In genomic region chr2:237669129-237669627, GRCh38 we compare ENCODE assay signal across 9 cellular contexts. TPM values are rescaled to one million over a fixed set of nuclear protein-coding genes. Genes with fewer than 3 reads are reported as not detected.
DNase-seq lines count a peak whose midpoint lies in the region; ATAC-seq and TF ChIP-seq lines count a peak whose summit lies in the region.
"Had no signal": no experiment of that assay in that cellular context is flagged by ENCODE, and none has a peak within 500 bp of the region (broad histone marks: within the 10 kb centered on the region; RNA-seq: fewer than 3 reads in every experiment).

No MANE protein-coding gene starts in this region.

- H3K27me3 Mint-ChIP-seq in glutamatergic neuron (ENCODE audit: unreplicated experiment), result peaks cover 3% of the 10 kb centered on the region
- H3K27me3 Mint-ChIP-seq in stimulated activated naive B cell treated with anti-CD40 and anti-IgM and Interleukin-4, amounts not matched to agents 10 μg/mL and 1 μg/mL and 100 μg/mL, for 72 hours, result no peaks in the 10 kb centered on the region

- peaks cover 51% of the 10 kb centered on the region for H3K4me1 Mint-ChIP-seq in glutamatergic neuron (ENCODE audit: low read depth, unreplicated experiment)
- peaks cover 59 to 76% of the 10 kb centered on the region in 2 donors for H3K4me1 Mint-ChIP-seq in stimulated activated naive B cell treated with anti-CD40 and anti-IgM and Interleukin-4, amounts not matched to agents 10 μg/mL and 1 μg/mL and 100 μg/mL, for 72 hours

- H3K4me3 Mint-ChIP-seq in glutamatergic neuron (ENCODE audit: unreplicated experiment), result peak overlapping the region; percentile 22
- H3K4me3 Mint-ChIP-seq in stimulated activated naive B cell treated with anti-CD40 and anti-IgM and Interleukin-4, amounts not matched to agents 10 μg/mL and 1 μg/mL and 100 μg/mL, for 72 hours, result peak overlapping the region; percentile 36 to 46

- H3K27ac Mint-ChIP-seq in glutamatergic neuron (ENCODE audit: unreplicated experiment), result peak overlapping the region; percentile 88
- peak overlapping the region; percentile 92 for H3K27ac Mint-ChIP-seq in stimulated activated naive B cell treated with anti-CD40 and anti-IgM and Interleukin-4, amounts not matched to agents 10 μg/mL and 1 μg/mL and 100 μg/mL, for 72 hours

- ATAC-seq in stimulated activated naive B cell treated with anti-CD40 and anti-IgM and Interleukin-4, amounts not matched to agents 10 μg/mL and 1 μg/mL and 100 μg/mL, for 72 hours (replicated peaks), result no peak
- ATAC-seq in GM18502 (IDR thresholded peaks at IDR 0.05; ENCODE audit: poor library complexity, unreplicated experiment), result no peak

- H3K9me3 Mint-ChIP-seq in glutamatergic neuron (ENCODE audit: unreplicated experiment), result peaks cover 2% of the 10 kb centered on the region
- H3K9me3 Mint-ChIP-seq in stimulated activated naive B cell treated with anti-CD40 and anti-IgM and Interleukin-4, amounts not matched to agents 10 μg/mL and 1 μg/mL and 100 μg/mL, for 72 hours, result no peaks in the 10 kb centered on the region

- DNase-seq in NCI-H2107 (lab: John Stamatoyannopoulos, UW) (peak; percentile 19), NCI-H2107 treated with DMSO at 0.1 percent for 48 hours (lab: John Stamatoyannopoulos, UW; ENCODE audit: unreplicated experiment) (no peak), NCI-H524 treated with DMSO at 0.1 percent for 48 hours (lab: John Stamatoyannopoulos, UW) (peak; percentile 69), glutamatergic neuron (no peak), activated T-cell treated with anti-CD3 and anti-CD28 coated beads for 4 hours (no peak)
- no peak for DNase-seq in stimulated activated naive B cell treated with anti-CD40 and anti-IgM and Interleukin-4, amounts not matched to agents 10 μg/mL and 1 μg/mL and 100 μg/mL, for 72 hours
- no peak for DNase-seq in stimulated activated CD4-positive, alpha-beta T cell treated with anti-CD3 and anti-CD28 coated beads, Interleukin-12 subunit alpha, Interleukin-12 subunit beta, amount 100 ng/mL, for 4 hours
- DNase-seq: erythroblast had no signal

- H3K36me3 Mint-ChIP-seq in glutamatergic neuron (ENCODE audit: unreplicated experiment), result no peaks in the 10 kb centered on the region
- peaks cover 18 to 31% of the 10 kb centered on the region in 2 donors for H3K36me3 Mint-ChIP-seq in stimulated activated naive B cell treated with anti-CD40 and anti-IgM and Interleukin-4, amounts not matched to agents 10 μg/mL and 1 μg/mL and 100 μg/mL, for 72 hours

- no peak for TF ChIP-seq CTCF in glutamatergic neuron (IDR thresholded peaks at IDR 0.05; ENCODE audit: partially characterized antibody, unreplicated experiment)

RNA-seq across cellular contexts. Expression of gene LRRFIP1, which starts 41.8 kb away (rescaled TPM):
- total RNA-seq in glutamatergic neuron (ENCODE audit: unreplicated experiment), result 112 TPM

Comparison
In these comparisons a context has a peak if more than half of its experiments do, and no peak if none do; other contexts are left out.
1. DNase-seq: peak in NCI-H2107 (single experiment) and NCI-H524 treated with DMSO at 0.1 percent for 48 hours (single experiment); none in NCI-H2107 treated with DMSO at 0.1 percent for 48 hours (single experiment), glutamatergic neuron (single experiment), stimulated activated naive B cell treated with anti-CD40 and anti-IgM and Interleukin-4, amounts not matched to agents 10 μg/mL and 1 μg/mL and 100 μg/mL, for 72 hours (single experiment), activated T-cell treated with anti-CD3 and anti-CD28 coated beads for 4 hours (single experiment) and stimulated activated CD4-positive, alpha-beta T cell treated with anti-CD3 and anti-CD28 coated beads, Interleukin-12 subunit alpha, Interleukin-12 subunit beta, amount 100 ng/mL, for 4 hours (single experiment).